Comparison of ENCODE assay signal across 15 cellular contexts in genomic region chr9:38019731-38020130, GRCh38. TPM values are rescaled to one million over a fixed set of nuclear protein-coding genes. Genes with fewer than 3 reads are reported as not detected.
DNase-seq lines count a peak whose midpoint lies in the region; ATAC-seq, FAIRE-seq and TF ChIP-seq lines count a peak whose summit lies in the region.
"Had no signal": no experiment of that assay in that cellular context is flagged by ENCODE, and none has a peak within 500 bp of the region (broad histone marks: within the 10 kb centered on the region; RNA-seq: fewer than 3 reads in every experiment).

No MANE protein-coding gene starts in this region.

- no peak for DNase-seq in A549 (ENCODE audit: low read depth in 1 of 2, low spot score in 1 of 2)
- peak; percentile 44 for DNase-seq in IMR-90
- no peak for DNase-seq in COR-L47 (lab: John Stamatoyannopoulos, UW)
- no peak for DNase-seq in activated effector memory CD4-positive, alpha-beta T cell treated with anti-CD3 and anti-CD28 coated beads, Interleukin-2, amount 50 U/mL, for 16 hours
- no peak for DNase-seq in left colon
- DNase-seq in OCI-M1 (lab: John Stamatoyannopoulos, UW), result no peak
- DNase-seq: activated CD4-positive, alpha-beta T cell treated with anti-CD3 and anti-CD28 coated beads for 36 hours; activated T-cell treated with anti-CD3 and anti-CD28 coated beads, Interleukin-2, amount 50 U/mL, for 24 hours; MM.1S; T-helper 1 cell had no signal

- H3K79me1 ChIP-seq in IMR-90 (ENCODE audit: low read depth in 1 of 2, low read length in 2 of 2), result peaks cover 29 to 89% of the 10 kb centered on the region in 2 experiments

- H3K4me3 ChIP-seq in A549, result no peak overlapping the region
- no peak overlapping the region for H3K4me3 ChIP-seq in IMR-90 (ENCODE audit: insufficient read depth, low read depth, low read length)
- H3K4me3 ChIP-seq in muscle layer of colon (ENCODE audit: low read depth in 1 of 2, low read length in 2 of 2), result no peak overlapping the region
- H3K4me3 ChIP-seq: adrenal gland, GM12878 had no signal

- H2AK5ac ChIP-seq in IMR-90 (ENCODE audit: low read depth, low read length), result peak overlapping the region; percentile 72

- peak overlapping the region; percentile 92 for H2BK120ac ChIP-seq in IMR-90 (ENCODE audit: low read depth, low read length)

- TF ChIP-seq POLR2A in A549 (IDR thresholded peaks at IDR 0.05; ENCODE audit: low read length) (no peak), IMR-90 (IDR thresholded peaks at IDR 0.05; ENCODE audit: low read depth, low read length) (no peak)

- TF ChIP-seq CTCF in A549 (IDR thresholded peaks at IDR 0.05) (no peak), IMR-90 (conservative IDR thresholded peaks at IDR 0.05; ENCODE audit: low read depth, low read length) (no peak)

- H3K4me1 ChIP-seq in A549 (peaks cover 91% of the 10 kb centered on the region), IMR-90 (ENCODE audit: control insufficient read depth, insufficient read depth, low read length) (peaks cover 59% of the 10 kb centered on the region), muscle layer of colon (ENCODE audit: insufficient read depth, low read length) (peaks cover 75% of the 10 kb centered on the region)

- no peak for TF ChIP-seq RAD21 in A549 (conservative IDR thresholded peaks at IDR 0.05 in 1 of 2, IDR thresholded peaks at IDR 0.05 in 1 of 2)
- no peak for TF ChIP-seq RAD21 in IMR-90 (IDR thresholded peaks at IDR 0.05; ENCODE audit: low read length)

- in situ Hi-C loops in IMR-90 (cut with MboI; ENCODE audit: low sequenced_read_pairs), result loop anchor here (5.0 kb wide), 1 partner anchor 43 kb away; no protein-coding TSS in a partner anchor

- H2BK5ac ChIP-seq in IMR-90 (ENCODE audit: low read depth, low read length, poor library complexity, severe bottlenecking), result peak overlapping the region; percentile 87

- H4K91ac ChIP-seq in IMR-90 (ENCODE audit: insufficient read depth, low read depth, low read length), result peak overlapping the region; percentile 94

- H2AFZ ChIP-seq in IMR-90 (replicated peaks; ENCODE audit: low read length, poor library complexity), result no peak overlapping the region

- dilution Hi-C loops in IMR-90 (cut with HindIII; ENCODE audit: low sequenced_read_pairs, unreplicated experiment), result no loop called here

- H4K8ac ChIP-seq in IMR-90 (ENCODE audit: low read depth in 2 of 2, low read length in 2 of 2), result peak overlapping the region; percentile 49 to 87; a peak in 3 of 4 replicates

- H3K9me1 ChIP-seq in IMR-90 (ENCODE audit: insufficient read depth, low read length), result peaks cover 35% of the 10 kb centered on the region

- H3K18ac ChIP-seq in IMR-90 (ENCODE audit: low read depth, low read length), result peak overlapping the region; percentile 56; the same call in 1 of the 2 replicates

- peak overlapping the region; percentile 72 for H2AK9ac ChIP-seq in IMR-90 (replicated peaks; ENCODE audit: low read depth, low read length, poor library complexity)

- TF ChIP-seq EP300 in A549 (IDR thresholded peaks at IDR 0.05), result no peak

- H3K14ac ChIP-seq in IMR-90 (replicated peaks; ENCODE audit: low read depth, low read length), result peak overlapping the region; percentile 71

- CTCF ChIA-PET in A549 (lab: Yijun Ruan, JAX) (interaction anchor here (1.0 to 6.5 kb wide), 5 partner anchors 14 to 115 kb away, joined by 3 to 73 read pairs (median 22); partner anchors contain the start of gene SHB), IMR-90 (lab: Yijun Ruan, JAX) (no interaction called here)

- 61% methylated on average over 3 of the region's 3 CpGs for WGBS in A549 (ENCODE audit: missing lambda C conversion rate)
- no CpG with 5 or more reads among the region's 3 CpGs for WGBS in IMR-90 (ENCODE audit: extremely low coverage in 2 of 2, insufficient read length in 1 of 2), 2 experiments

- H2BK20ac ChIP-seq in IMR-90 (ENCODE audit: low read depth, low read length), result peak overlapping the region; percentile 88

- H3K9ac ChIP-seq in IMR-90 (ENCODE audit: low read depth, low read length), result peak overlapping the region; percentile 57; the same call in 1 of the 2 replicates
- H3K9ac ChIP-seq in muscle layer of colon (ENCODE audit: low read length), result peak overlapping the region; percentile 13

- peak overlapping the region; percentile 90 for H3K4me2 ChIP-seq in A549
- H3K4me2 ChIP-seq in IMR-90 (ENCODE audit: low read depth, low read length), result peak overlapping the region; percentile 40; the same call in 1 of the 2 replicates

- H4K20me1 ChIP-seq in IMR-90 (ENCODE audit: insufficient read depth, low read length), result peaks cover 31% of the 10 kb centered on the region

- peak overlapping the region; percentile 71; the same call in 2 of the 3 replicates for H2BK15ac ChIP-seq in IMR-90 (ENCODE audit: low read depth, low read length)

- ATAC-seq in A549 (no peak), IMR-90 (ENCODE audit: low read depth) (no peak), left colon (no peak)
- ATAC-seq: activated CD4-positive, alpha-beta T cell treated with anti-CD3 and anti-CD28 coated beads for 36 hours had no signal

- peak overlapping the region; percentile 75; the same call in 1 of the 2 replicates for H3K56ac ChIP-seq in IMR-90 (ENCODE audit: extremely low read depth, insufficient read depth, low read length)

- H3K36me3 ChIP-seq in IMR-90 (ENCODE audit: control insufficient read depth, insufficient read depth, low read length) (peaks cover 20% of the 10 kb centered on the region), muscle layer of colon (ENCODE audit: insufficient read depth, low read length) (no peaks in the 10 kb centered on the region)
- H3K36me3 ChIP-seq: adrenal gland had no signal

- H3K9me3 ChIP-seq in A549 (no peaks in the 10 kb centered on the region), IMR-90 (ENCODE audit: control insufficient read depth, insufficient read depth, low read length) (no peaks in the 10 kb centered on the region), muscle layer of colon (ENCODE audit: low read length) (no peaks in the 10 kb centered on the region)
- H3K9me3 ChIP-seq: adrenal gland had no signal

- intact Hi-C loops in IMR-90 (cut with micrococcal nuclease) (loop anchor here (5.0 kb wide), 1 partner anchor 42 kb away; no protein-coding TSS in a partner anchor), left colon (cut with DNase I, micrococcal nuclease) (no loop called here)

- FAIRE-seq in A549 (lab: Jason Lieb, UNC), result no peak
- FAIRE-seq: GM12878 had no signal

- H4K5ac ChIP-seq in IMR-90 (ENCODE audit: low read depth, low read length), result peak overlapping the region; percentile 79; the same call in 1 of the 2 replicates

- H3K27ac ChIP-seq in A549 (peak overlapping the region; percentile 96 to 97), IMR-90 (ENCODE audit: insufficient read depth, low read length) (peak overlapping the region; percentile 92; the same call in 1 of the 2 replicates), cingulate gyrus (ENCODE audit: low read depth, low read length) (peak overlapping the region; percentile 72), muscle layer of colon (ENCODE audit: low read depth, low read length) (peak overlapping the region; percentile 82)
- H3K27ac ChIP-seq: HL-60 had no signal

- no TSS peak for BruUV-seq in IMR-90 (replicated peaks; lab: Mats Ljungman, UMichigan)

- H3K23ac ChIP-seq in IMR-90 (ENCODE audit: low read depth, low read length), result peak overlapping the region; percentile 82

- H3K27me3 ChIP-seq in IMR-90 (ENCODE audit: control insufficient read depth, insufficient read depth, low read length) (no peaks in the 10 kb centered on the region), muscle layer of colon (ENCODE audit: control insufficient read depth in 1 of 2, insufficient read depth in 2 of 2, low read length in 2 of 2) (no peaks in the 10 kb centered on the region)
- H3K27me3 ChIP-seq: adrenal gland had no signal

- POLR2A ChIA-PET in A549 (lab: Yijun Ruan, JAX) (no interaction called here), IMR-90 (lab: Charles Lee; ENCODE audit: unreplicated experiment) (no interaction called here)

- H3K4ac ChIP-seq in IMR-90 (ENCODE audit: low read depth, low read length), result peak overlapping the region; percentile 93

TF ChIP-seq in A549, 52 proteins besides CTCF, POLR2A, EP300 and RAD21 (continues in another document):
- TF ChIP-seq FOSB (CRISPR knock-in tag; IDR thresholded peaks at IDR 0.05), result no peak

TF ChIP-seq in IMR-90, 13 proteins besides CTCF, POLR2A, EP300 and RAD21 (continues in another document):
- no peak for TF ChIP-seq MAFK (IDR thresholded peaks at IDR 0.05; ENCODE audit: low read depth, low read length)
- TF ChIP-seq MAZ (IDR thresholded peaks at IDR 0.05; ENCODE audit: borderline replicate concordance, low read depth, low read length), result no peak
- TF ChIP-seq ELK1 (IDR thresholded peaks at IDR 0.05; ENCODE audit: borderline replicate concordance, low read depth, low read length), result no peak
- no peak for TF ChIP-seq CEBPB (IDR thresholded peaks at IDR 0.05; ENCODE audit: low read depth, low read length)
- no peak for TF ChIP-seq FOS (IDR thresholded peaks at IDR 0.05; ENCODE audit: low read depth, low read length)
- no peak for TF ChIP-seq RFX5 (IDR thresholded peaks at IDR 0.05; ENCODE audit: low read depth, low read length)
- no peak for TF ChIP-seq MXI1 (IDR thresholded peaks at IDR 0.05; ENCODE audit: borderline replicate concordance, low read depth, low read length)
- no peak for TF ChIP-seq NFE2L2 (IDR thresholded peaks at IDR 0.05; ENCODE audit: low read depth, low read length)
- no peak for TF ChIP-seq SMC3 (IDR thresholded peaks at IDR 0.05; ENCODE audit: low read depth, low read length)
- no peak for TF ChIP-seq RCOR1 (IDR thresholded peaks at IDR 0.05; ENCODE audit: insufficient replicate concordance, low read length)
- no peak for TF ChIP-seq CHD1 (IDR thresholded peaks at IDR 0.05; ENCODE audit: low read depth, low read length)

RNA-seq across cellular contexts. Expression of gene SHB, which starts 49.3 kb away (rescaled TPM):
- polyA plus RNA-seq in A549 (2011; rRNA removed) (15.4 and 16.4 TPM in 2 replicates), A549 (2017; fragmentation: RNase III; extraction: RNeasy Plus Mini Kit Qiagen cat#74134 plus additional on column Dnase treatment) (21.6 to 22.4 TPM (median 22.0 TPM) in 3 replicates), IMR-90 (2012; rRNA removed) (20.4 and 22.9 TPM in 2 replicates)
- 20.9 and 25.8 TPM in 2 replicates for polyA plus RNA-seq in A549 (2012; cell fraction: cytosol; rRNA removed)
- 18.9 and 20.7 TPM in 2 replicates for polyA plus RNA-seq in A549 (2012; cell fraction: nucleus; rRNA removed)
- 23.8 and 23.9 TPM in 2 replicates for polyA minus RNA-seq in A549 (2011; rRNA and poly(A)+ RNA removed)
- total RNA-seq in IMR-90 (2012; rRNA removed) (6.1 and 7.8 TPM in 2 replicates), left colon (10 to 100 TPM; 19.6 to 26.2 TPM)
- polyA plus RNA-seq in IMR-90 (2012; cell fraction: cytosol; rRNA removed), result 15.8 and 28.1 TPM in 2 replicates
- 36.9 and 39.5 TPM in 2 replicates for polyA plus RNA-seq in IMR-90 (2012; cell fraction: nucleus; rRNA removed; ENCODE audit: low replicate concordance)
